In genomic region chr2:61995059-61995458, GRCh38 we compare ENCODE assay signal across 25 cellular contexts.
A peak's percentile ranks its signal among the peaks of the same experiment; 100 is the strongest.
DNase-seq lines count a peak whose midpoint lies in the region; ATAC-seq and TF ChIP-seq lines count a peak whose summit lies in the region.
"Had no signal": no experiment of that assay in that cellular context is flagged by ENCODE, and none has a peak within 500 bp of the region (broad histone marks: within the 10 kb centered on the region; RNA-seq: fewer than 3 reads in every experiment).

No MANE protein-coding gene starts in this region.

- no peak overlapping the region for H3K4me2 ChIP-seq in osteoblast (ENCODE audit: insufficient read depth, low read length)

- ATAC-seq in heart left ventricle = peak in 3 of 4 donors; percentile 16 to 36 (median 20)
- ATAC-seq in right cardiac atrium = no peak
- ATAC-seq in HG02610 (IDR thresholded peaks at IDR 0.05; ENCODE audit: unreplicated experiment) = peak; percentile 23
- ATAC-seq in upper lobe of right lung = peak; percentile 48
- ATAC-seq: activated CD4-positive, CD25-positive, alpha-beta regulatory T cell treated with anti-CD3 and anti-CD28 coated beads, Interleukin-2, amount 50 U/mL, for 24 hours; esophagus mucosa; gastroesophageal sphincter; left colon had no signal

- H3K36me3 ChIP-seq in heart left ventricle (no peaks in the 10 kb centered on the region), upper lobe of right lung (no peaks in the 10 kb centered on the region), osteoblast (ENCODE audit: insufficient read depth, low read length) (no peaks in the 10 kb centered on the region)
- H3K36me3 ChIP-seq: ascending aorta, gastroesophageal sphincter, stomach had no signal

- no peak overlapping the region for H2AFZ ChIP-seq in osteoblast (ENCODE audit: low read length)

- H3K27ac ChIP-seq in heart left ventricle (peak overlapping the region in 2 of 12 donors; percentile 30 to 37), right cardiac atrium (ENCODE audit: low read length) (no peak overlapping the region), upper lobe of right lung (no peak overlapping the region), osteoblast (ENCODE audit: low read depth, low read length) (no peak overlapping the region)
- H3K27ac ChIP-seq: ascending aorta, gastroesophageal sphincter, stomach had no signal

- H3K27me3 ChIP-seq in heart left ventricle (no peaks in the 10 kb centered on the region), right cardiac atrium (ENCODE audit: control insufficient read depth, insufficient read depth) (no peaks in the 10 kb centered on the region), upper lobe of right lung (no peaks in the 10 kb centered on the region), osteoblast (ENCODE audit: insufficient read depth, low read length) (no peaks in the 10 kb centered on the region)
- H3K27me3 ChIP-seq: ascending aorta, gastroesophageal sphincter, stomach had no signal

- no peaks in the 10 kb centered on the region for H4K20me1 ChIP-seq in osteoblast (ENCODE audit: insufficient read depth, low read length)

- intact Hi-C loops in heart left ventricle (cut with DNase I) (loop anchor here in 5 of 10 donors (2.0 to 10.0 kb wide), 5 partner anchors 187 to 417 kb away; partner anchors contain the start of gene B3GNT2 (in 1 of the 5)), right cardiac atrium (cut with DNase I) (loop anchor here in 3 of 4 donors (5.0 to 10.0 kb wide), 3 partner anchors 202 to 420 kb away; partner anchors contain the start of gene B3GNT2 (in 1 of the 3)), upper lobe of right lung (cut with DNase I) (no loop called here)

- no peak for TF ChIP-seq POLR2A in heart left ventricle (IDR thresholded peaks at IDR 0.05)

- 62 to 71% (median 67%) methylated on average over 4 of the region's 4 CpGs for WGBS in heart left ventricle, 4 donors
- WGBS in right cardiac atrium = 57% methylated on average over 4 of the region's 4 CpGs

- no peaks in the 10 kb centered on the region for H3K79me2 ChIP-seq in osteoblast (ENCODE audit: insufficient read depth, low read length)

- DNase-seq in heart left ventricle (no peak), right cardiac atrium (no peak), MV-4-11 (lab: John Stamatoyannopoulos, UW) (peak; percentile 40), upper lobe of right lung (no peak), HT-29 (ENCODE audit: low spot score) (no peak), osteoblast (ENCODE audit: insufficient read length, low spot score, missing footprints) (no peak)
- no peak for DNase-seq in activated naive CD4-positive, alpha-beta T cell treated with Interleukin-2 at 50 U/mL for 16 hours
- DNase-seq: activated CD8-positive, alpha-beta memory T cell treated with anti-CD3 and anti-CD28 coated beads for 24 hours; activated T-cell treated with anti-CD3 and anti-CD28 coated beads, Interleukin-2, amount 50 U/mL, for 72 hours; cerebellar nuclear complex; effector CD8-positive, alpha-beta T cell; GDM1; left colon; midbrain; NCI-H1048; NCI-H2029 treated with DMSO at 0.1 percent for 48 hours; posterior cingulate gyrus; SIG-M5; stimulated activated CD4-positive, alpha-beta T cell treated with anti-CD3 and anti-CD28 coated beads, Interleukin-2, amount 100 ng/mL, for 48 hours; stomach had no signal

- TF ChIP-seq CTCF in heart left ventricle (IDR thresholded peaks at IDR 0.05) = no peak
- no peak for TF ChIP-seq CTCF in upper lobe of right lung (IDR thresholded peaks at IDR 0.05)
- TF ChIP-seq CTCF in osteoblast (IDR thresholded peaks at IDR 0.05; ENCODE audit: extremely low read depth, low read depth, low read length) = no peak

- H3K9me3 ChIP-seq in heart left ventricle = no peaks in the 10 kb centered on the region
- no peaks in the 10 kb centered on the region for H3K9me3 ChIP-seq in right cardiac atrium (ENCODE audit: control insufficient read depth, low read length)
- H3K9me3 ChIP-seq in upper lobe of right lung = no peaks in the 10 kb centered on the region
- H3K9me3 ChIP-seq in osteoblast (ENCODE audit: low read depth, low read length) = no peaks in the 10 kb centered on the region
- H3K9me3 ChIP-seq: ascending aorta, gastroesophageal sphincter, stomach had no signal

- H3K4me1 ChIP-seq in heart left ventricle (peaks cover 0 to 25% (median 3%) of the 10 kb centered on the region in 12 donors), right cardiac atrium (ENCODE audit: control insufficient read depth, insufficient read depth, low read length) (peaks cover 3% of the 10 kb centered on the region), upper lobe of right lung (peaks cover 8% of the 10 kb centered on the region), osteoblast (ENCODE audit: insufficient read depth, low read length) (no peaks in the 10 kb centered on the region)
- H3K4me1 ChIP-seq: ascending aorta had no signal

- H3K4me3 ChIP-seq in heart left ventricle = no peak overlapping the region
- no peak overlapping the region for H3K4me3 ChIP-seq in right cardiac atrium (ENCODE audit: low read length)
- no peak overlapping the region for H3K4me3 ChIP-seq in upper lobe of right lung
- H3K4me3 ChIP-seq in osteoblast (ENCODE audit: insufficient read depth, low read length) = no peak overlapping the region
- H3K4me3 ChIP-seq: ascending aorta, gastroesophageal sphincter, stomach had no signal

Comparison
In these comparisons a context has a peak if more than half of its experiments do, and no peak if none do; other contexts are left out.
1. ATAC-seq: peak in heart left ventricle (3 of 4), HG02610 (single experiment) and upper lobe of right lung (single experiment); none in right cardiac atrium (0 of 2).